1 cellular context compared by ENCODE assay signal in the genomic region with DNA sequence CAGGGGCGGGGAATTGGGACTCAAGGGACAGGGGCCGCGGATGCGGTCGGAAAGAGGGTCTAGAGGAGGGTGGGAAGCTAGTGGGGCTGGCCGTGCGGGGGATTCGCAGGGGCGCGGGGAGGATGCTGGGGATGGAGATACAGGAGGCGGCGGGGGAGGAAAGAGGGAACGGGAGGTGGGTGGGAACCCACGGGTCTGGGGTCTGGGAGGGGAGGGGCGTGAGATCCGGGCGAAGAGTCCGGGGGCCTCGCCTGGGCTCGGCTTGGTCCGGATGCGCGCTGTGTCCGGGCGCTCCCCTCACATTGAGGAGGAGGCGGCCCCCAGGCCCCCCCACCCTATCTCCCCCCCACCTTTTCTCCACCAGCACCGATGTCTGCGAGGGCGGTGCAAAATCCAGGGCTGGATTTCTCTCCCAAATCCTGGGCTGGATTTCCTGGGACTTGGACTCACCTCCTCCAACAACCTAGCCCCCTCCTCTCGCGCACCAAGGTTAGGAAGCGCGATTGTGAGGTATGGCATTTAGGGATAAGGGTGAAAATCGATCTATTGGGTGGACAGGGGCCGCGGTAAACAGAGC.
TF ChIP-seq lines count a peak whose summit lies in the region.

Gene AGAP2, minus strand, starts transcription at position 82 of the 577 bp plus-strand sequence. CDS start 496 bp downstream, outside the sequence.

TF ChIP-seq in HEK293, 187 proteins besides CTCF, POLR2A, EP300 and RAD21 (continued from another document):
- TF ChIP-seq, protein P1, sequence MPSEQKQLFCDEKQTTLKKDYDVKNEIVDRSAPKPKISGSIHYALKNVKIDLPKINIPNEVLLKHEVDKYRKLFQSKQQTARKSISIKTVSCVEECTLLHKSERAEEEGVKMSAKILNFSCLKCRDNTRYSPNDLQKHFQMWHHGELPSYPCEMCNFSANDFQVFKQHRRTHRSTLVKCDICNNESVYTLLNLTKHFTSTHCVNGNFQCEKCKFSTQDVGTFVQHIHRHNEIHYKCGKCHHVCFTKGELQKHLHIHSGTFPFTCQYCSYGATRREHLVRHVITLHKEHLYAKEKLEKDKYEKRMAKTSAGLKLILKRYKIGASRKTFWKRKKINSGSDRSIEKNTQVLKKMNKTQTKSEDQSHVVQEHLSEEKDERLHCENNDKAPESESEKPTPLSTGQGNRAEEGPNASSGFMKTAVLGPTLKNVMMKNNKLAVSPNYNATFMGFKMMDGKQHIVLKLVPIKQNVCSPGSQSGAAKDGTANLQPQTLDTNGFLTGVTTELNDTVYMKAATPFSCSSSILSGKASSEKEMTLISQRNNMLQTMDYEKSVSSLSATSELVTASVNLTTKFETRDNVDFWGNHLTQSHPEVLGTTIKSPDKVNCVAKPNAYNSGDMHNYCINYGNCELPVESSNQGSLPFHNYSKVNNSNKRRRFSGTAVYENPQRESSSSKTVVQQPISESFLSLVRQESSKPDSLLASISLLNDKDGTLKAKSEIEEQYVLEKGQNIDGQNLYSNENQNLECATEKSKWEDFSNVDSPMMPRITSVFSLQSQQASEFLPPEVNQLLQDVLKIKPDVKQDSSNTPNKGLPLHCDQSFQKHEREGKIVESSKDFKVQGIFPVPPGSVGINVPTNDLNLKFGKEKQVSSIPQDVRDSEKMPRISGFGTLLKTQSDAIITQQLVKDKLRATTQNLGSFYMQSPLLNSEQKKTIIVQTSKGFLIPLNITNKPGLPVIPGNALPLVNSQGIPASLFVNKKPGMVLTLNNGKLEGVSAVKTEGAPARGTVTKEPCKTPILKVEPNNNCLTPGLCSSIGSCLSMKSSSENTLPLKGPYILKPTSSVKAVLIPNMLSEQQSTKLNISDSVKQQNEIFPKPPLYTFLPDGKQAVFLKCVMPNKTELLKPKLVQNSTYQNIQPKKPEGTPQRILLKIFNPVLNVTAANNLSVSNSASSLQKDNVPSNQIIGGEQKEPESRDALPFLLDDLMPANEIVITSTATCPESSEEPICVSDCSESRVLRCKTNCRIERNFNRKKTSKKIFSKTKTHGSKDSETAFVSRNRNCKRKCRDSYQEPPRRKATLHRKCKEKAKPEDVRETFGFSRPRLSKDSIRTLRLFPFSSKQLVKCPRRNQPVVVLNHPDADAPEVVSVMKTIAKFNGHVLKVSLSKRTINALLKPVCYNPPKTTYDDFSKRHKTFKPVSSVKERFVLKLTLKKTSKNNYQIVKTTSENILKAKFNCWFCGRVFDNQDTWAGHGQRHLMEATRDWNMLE (tag by site-specific recombination; conservative IDR thresholded peaks at IDR 0.05; ENCODE audit: low read depth) = no peak
- TF ChIP-seq ZNF214 (tag by site-specific recombination; IDR thresholded peaks at IDR 0.05; ENCODE audit: borderline replicate concordance) (no peak), ZNF561 (tag by site-specific recombination; IDR thresholded peaks at IDR 0.05; ENCODE audit: borderline replicate concordance) (no peak), HOXC10 (CRISPR knock-in tag; IDR thresholded peaks at IDR 0.05) (no peak), ZNF501 (tag by site-specific recombination; IDR thresholded peaks at IDR 0.05) (no peak), ZNF600 (tag by site-specific recombination; IDR thresholded peaks at IDR 0.05) (no peak), ZNF248 (tag by site-specific recombination; IDR thresholded peaks at IDR 0.05) (no peak), ZNF138 (tag by site-specific recombination; IDR thresholded peaks at IDR 0.05; ENCODE audit: borderline replicate concordance) (no peak), SCRT1 (tag by site-specific recombination; IDR thresholded peaks at IDR 0.05; ENCODE audit: borderline replicate concordance) (no peak), ZNF266 (tag by site-specific recombination; IDR thresholded peaks at IDR 0.05; ENCODE audit: low read depth) (no peak), TRIM28 (IDR thresholded peaks at IDR 0.05; ENCODE audit: borderline replicate concordance, low read length) (no peak)
